19 cellular contexts compared by ENCODE assay signal in genomic region chr5:144072518-144072927, GRCh38.
A peak's percentile ranks its signal among the peaks of the same experiment; 100 is the strongest.
DNase-seq lines count a peak whose midpoint lies in the region; TF ChIP-seq lines count a peak whose summit lies in the region.
"Had no signal": no experiment of that assay in that cellular context is flagged by ENCODE, and none has a peak within 500 bp of the region (broad histone marks: within the 10 kb centered on the region; RNA-seq: fewer than 3 reads in every experiment).

No MANE protein-coding gene starts in this region.

- H3K36me3 ChIP-seq in MG63, result peaks cover 9% of the 10 kb centered on the region
- no peaks in the 10 kb centered on the region for H3K36me3 ChIP-seq in sigmoid colon
- H3K36me3 ChIP-seq: BLaER1 treated with 17β-estradiol and CSF1 and Interleukin-3, amounts not matched to agents 10 nM and 100 nM; colonic mucosa; thyroid gland had no signal

- no peaks in the 10 kb centered on the region for H3K36me3 Mint-ChIP-seq in progenitor cell of endocrine pancreas (ENCODE audit: insufficient read depth)

- no peaks in the 10 kb centered on the region for H3K4me1 Mint-ChIP-seq in progenitor cell of endocrine pancreas (ENCODE audit: low read depth)

- TF ChIP-seq EP300 in sigmoid colon (IDR thresholded peaks at IDR 0.05), result no peak

- H3K9me3 ChIP-seq in MG63, result peaks cover 18% of the 10 kb centered on the region
- H3K9me3 ChIP-seq in sigmoid colon, result peaks cover 0 to under 1% (median 0%) of the 10 kb centered on the region in 4 donors
- H3K9me3 ChIP-seq: colonic mucosa, thyroid gland had no signal

- no peak overlapping the region for H3K4me3 Mint-ChIP-seq in progenitor cell of endocrine pancreas (ENCODE audit: low read depth)
- H3K4me3 Mint-ChIP-seq: activated T-cell treated with anti-CD3 and anti-CD28 coated beads, Interleukin-2, amount 50 U/mL, for 24 hours; T-helper 1 cell treated with Interleukin-12 subunit alpha and Interleukin-12 subunit beta and Interleukin-4 antibody, amounts not matched to agents 30 μg/mL and 1 μg/mL, for 36 hours had no signal

- TF ChIP-seq CTCF in AG10803 (conservative IDR thresholded peaks at IDR 0.05; ENCODE audit: low read length) (no peak), choroid plexus epithelial cell (conservative IDR thresholded peaks at IDR 0.05; ENCODE audit: low read depth, low read length) (no peak), progenitor cell of endocrine pancreas (IDR thresholded peaks at IDR 0.05; ENCODE audit: unreplicated experiment) (no peak), sigmoid colon (IDR thresholded peaks at IDR 0.05) (no peak)

- peaks cover 4% of the 10 kb centered on the region for H3K9me3 Mint-ChIP-seq in progenitor cell of endocrine pancreas (ENCODE audit: low read depth)

- no peak overlapping the region for H3K27ac ChIP-seq in sigmoid colon
- H3K27ac ChIP-seq: BLaER1 treated with 17β-estradiol and CSF1 and Interleukin-3, amounts not matched to agents 10 nM and 100 nM; colonic mucosa; parathyroid adenoma; PC-9; thyroid gland had no signal

- intact Hi-C loops in sigmoid colon (cut with DNase I), result no loop called here

- H3K27me3 Mint-ChIP-seq in progenitor cell of endocrine pancreas, result no peaks in the 10 kb centered on the region

- H3K4me1 ChIP-seq in sigmoid colon, result peaks cover 0 to 8% (median 0%) of the 10 kb centered on the region in 4 donors
- H3K4me1 ChIP-seq: BLaER1 treated with 17β-estradiol and CSF1 and Interleukin-3, amounts not matched to agents 10 nM and 100 nM; colonic mucosa; parathyroid adenoma; thyroid gland had no signal

- no peaks in the 10 kb centered on the region for H3K27me3 ChIP-seq in MG63
- H3K27me3 ChIP-seq in sigmoid colon, result no peaks in the 10 kb centered on the region
- H3K27me3 ChIP-seq: BLaER1 treated with 17β-estradiol and CSF1 and Interleukin-3, amounts not matched to agents 10 nM and 100 nM; colonic mucosa; thyroid gland had no signal

- no peak for TF ChIP-seq POLR2A in sigmoid colon (IDR thresholded peaks at IDR 0.05)

- H3K4me3 ChIP-seq in AG10803 (ENCODE audit: low read length) (no peak overlapping the region), MG63 (no peak overlapping the region), choroid plexus epithelial cell (ENCODE audit: low read depth, low read length) (no peak overlapping the region), sigmoid colon (no peak overlapping the region)
- H3K4me3 ChIP-seq: BLaER1 treated with 17β-estradiol and CSF1 and Interleukin-3, amounts not matched to agents 10 nM and 100 nM; colonic mucosa; PC-9; thyroid gland had no signal

- DNase-seq in AG10803 (ENCODE audit: low read depth) (peak; percentile 90), MG63 (peak; percentile 43), choroid plexus epithelial cell (ENCODE audit: low read depth) (peak; percentile 23), lung microvascular endothelial cell (ENCODE audit: low read depth in 2 of 2) (peak; percentile 3 to 45), progenitor cell of endocrine pancreas (ENCODE audit: low spot score, unreplicated experiment) (no peak), sigmoid colon (no peak), NCI-H1417 treated with DMSO at 0.1 percent for 48 hours (lab: John Stamatoyannopoulos, UW) (no peak), NCI-H2107 (lab: John Stamatoyannopoulos, UW) (no peak)
- DNase-seq: activated CD4-positive, alpha-beta T cell treated with anti-CD3 and anti-CD28 coated beads for 48 hours; activated T-cell treated with anti-CD3 and anti-CD28 coated beads, Interleukin-2, amount 50 U/mL, for 24 hours; colonic mucosa; NCI-H1436; NCI-H510A treated with DMSO at 0.1 percent for 48 hours; PC-9; stimulated activated CD4-positive, alpha-beta T cell treated with anti-CD3 and anti-CD28 coated beads, Interleukin-15, amount 100 ng/mL, for 24 hours; thyroid gland had no signal

- H3K27ac Mint-ChIP-seq in progenitor cell of endocrine pancreas, result no peak overlapping the region
- H3K27ac Mint-ChIP-seq: activated T-cell treated with anti-CD3 and anti-CD28 coated beads, Interleukin-2, amount 50 U/mL, for 24 hours; T-helper 1 cell treated with Interleukin-12 subunit alpha and Interleukin-12 subunit beta and Interleukin-4 antibody, amounts not matched to agents 30 μg/mL and 1 μg/mL, for 36 hours had no signal

Comparison
In these comparisons a context has a peak if more than half of its experiments do, and no peak if none do; other contexts are left out.
1. DNase-seq: peak in AG10803 (single experiment), MG63 (single experiment), choroid plexus epithelial cell (single experiment) and lung microvascular endothelial cell (2 of 2); none in progenitor cell of endocrine pancreas (single experiment), sigmoid colon (single experiment), NCI-H1417 treated with DMSO at 0.1 percent for 48 hours (single experiment) and NCI-H2107 (single experiment).